In the genomic region with DNA sequence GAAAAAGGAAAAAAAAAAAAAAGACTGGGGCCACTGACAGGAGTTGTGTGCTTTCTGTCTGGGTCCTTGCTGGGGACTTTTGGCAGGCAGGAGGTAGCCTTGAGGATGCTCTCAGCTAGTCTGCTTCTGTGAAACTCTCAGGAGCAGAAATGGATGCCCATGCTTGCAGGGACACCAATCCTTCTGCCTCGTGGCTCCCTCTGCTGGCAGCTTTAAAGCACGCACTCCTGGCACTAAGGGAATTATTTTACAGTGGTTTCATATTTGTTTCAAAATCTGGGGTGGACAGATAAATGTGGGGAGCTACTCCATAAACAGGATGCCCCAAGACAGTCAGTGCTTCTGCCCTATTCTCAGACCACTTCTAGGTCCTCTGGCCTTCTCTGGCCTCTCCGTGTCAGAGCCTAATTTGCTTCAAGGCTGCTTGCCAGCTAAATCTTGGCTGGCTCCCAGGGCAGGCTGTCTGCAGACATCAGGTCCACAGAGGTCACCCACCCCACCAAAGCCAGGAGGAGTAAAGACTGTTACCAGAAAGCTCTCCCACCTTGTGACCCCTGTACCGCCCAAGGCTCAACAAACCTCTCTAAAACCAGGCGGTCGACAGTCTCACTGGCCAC, we compare ENCODE assay signal across 9 cellular contexts. TPM values are rescaled to one million over a fixed set of nuclear protein-coding genes. Genes with fewer than 3 reads are reported as not detected.
DNase-seq lines count a peak whose midpoint lies in the region; ATAC-seq lines count a peak whose summit lies in the region.
"Had no signal": no experiment of that assay in that cellular context is flagged by ENCODE, and none has a peak within 500 bp of the region (broad histone marks: within the 10 kb centered on the region; RNA-seq: fewer than 3 reads in every experiment).

No MANE protein-coding gene starts in this region.

- ATAC-seq in left cardiac atrium = peak; percentile 84 to 86
- no peak for ATAC-seq in GM21529 (IDR thresholded peaks at IDR 0.05; ENCODE audit: unreplicated experiment)
- no peak for ATAC-seq in HG02642 (IDR thresholded peaks at IDR 0.05; ENCODE audit: poor library complexity, unreplicated experiment)

- no peaks in the 10 kb centered on the region for H3K9me3 Mint-ChIP-seq in T-helper 1 cell treated with Interleukin-12 subunit alpha and Interleukin-12 subunit beta and Interleukin-4 antibody, amounts not matched to agents 30 μg/mL and 1 μg/mL, for 36 hours

- H3K36me3 Mint-ChIP-seq in T-helper 1 cell treated with Interleukin-12 subunit alpha and Interleukin-12 subunit beta and Interleukin-4 antibody, amounts not matched to agents 30 μg/mL and 1 μg/mL, for 36 hours (ENCODE audit: low read depth) = peaks cover 9% of the 10 kb centered on the region

- intact Hi-C loops in left cardiac atrium (cut with DNase I) = loop anchor here in 1 of 2 donors (1.0 kb wide), 1 partner anchor 36 kb away; the partner anchor contains the start of gene INKA1

- H3K4me1 Mint-ChIP-seq in T-helper 1 cell treated with Interleukin-12 subunit alpha and Interleukin-12 subunit beta and Interleukin-4 antibody, amounts not matched to agents 30 μg/mL and 1 μg/mL, for 36 hours (ENCODE audit: low read depth) = peaks cover 2% of the 10 kb centered on the region

- H3K27me3 Mint-ChIP-seq in T-helper 1 cell treated with Interleukin-12 subunit alpha and Interleukin-12 subunit beta and Interleukin-4 antibody, amounts not matched to agents 30 μg/mL and 1 μg/mL, for 36 hours (ENCODE audit: low read depth) = no peaks in the 10 kb centered on the region

- DNase-seq in GM03348 (ENCODE audit: low spot score) (peak; percentile 90), NCI-H1092 (lab: John Stamatoyannopoulos, UW) (peak; percentile 13), amniotic epithelial cell (ENCODE audit: low read depth) (peak; percentile 64), left cardiac atrium (peak; percentile 85), retina (peak; percentile 72)

- no peak overlapping the region for H3K4me3 Mint-ChIP-seq in T-helper 1 cell treated with Interleukin-12 subunit alpha and Interleukin-12 subunit beta and Interleukin-4 antibody, amounts not matched to agents 30 μg/mL and 1 μg/mL, for 36 hours

- peak overlapping the region; percentile 64 for H3K27ac Mint-ChIP-seq in T-helper 1 cell treated with Interleukin-12 subunit alpha and Interleukin-12 subunit beta and Interleukin-4 antibody, amounts not matched to agents 30 μg/mL and 1 μg/mL, for 36 hours

RNA-seq across cellular contexts. Expression of gene TRAIP, which starts 17.1 kb away (rescaled TPM):
- total RNA-seq in left cardiac atrium = 1 to 10 TPM; 1.4 to 1.7 TPM

RNA-seq across cellular contexts. Expression of gene UBA7, which starts 25.5 kb away (rescaled TPM):
- 10 to 100 TPM; 23.9 to 31.0 TPM for total RNA-seq in left cardiac atrium

RNA-seq across cellular contexts. Expression of gene CAMKV, which starts 30.4 kb away (rescaled TPM):
- total RNA-seq in left cardiac atrium = not detected
- total RNA-seq: mononuclear cell had no signal

RNA-seq across cellular contexts. Expression of gene INKA1, which starts 36.2 kb away (rescaled TPM):
- total RNA-seq in left cardiac atrium = 1 to 10 TPM; 2.6 to 3.8 TPM

RNA-seq across cellular contexts. Expression of gene CDHR4, which starts 39.6 kb away (rescaled TPM):
- under 1 TPM in 1 of 2 donors, not detected in 1; 0.24 TPM for total RNA-seq in left cardiac atrium
- total RNA-seq: mononuclear cell had no signal

Comparison
In these comparisons a context has a peak if more than half of its experiments do, and no peak if none do; other contexts are left out.
1. DNase-seq: peak in every context shown above with its lines; median percentile 90 in GM03348; 85 in left cardiac atrium; 72 in retina; 64 in amniotic epithelial cell; 13 in NCI-H1092.
2. ATAC-seq: peak in left cardiac atrium (2 of 2); none in GM21529 (single experiment) and HG02642 (single experiment).